ENCODE assay signal across 28 cellular contexts in the genomic region with DNA sequence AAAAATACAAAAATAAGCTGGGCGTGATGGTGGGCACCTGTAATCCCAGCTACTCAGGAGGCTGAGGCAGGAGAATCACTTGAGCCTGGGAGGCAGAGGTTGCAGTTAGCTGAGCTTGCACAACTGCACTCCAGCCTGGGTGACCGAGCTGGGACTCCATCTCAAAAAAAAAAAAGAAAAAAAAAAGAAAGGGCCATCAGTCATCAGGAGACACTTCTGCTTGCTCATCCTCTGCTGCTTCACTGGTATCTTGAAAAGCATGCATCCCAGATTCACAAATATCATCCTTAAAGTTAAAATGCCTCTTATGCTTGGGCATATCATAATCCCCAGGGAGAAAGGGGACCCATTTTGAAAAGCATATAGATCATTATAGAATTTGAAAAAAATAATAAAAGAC.
"Had no signal": no experiment of that assay in that cellular context is flagged by ENCODE, and none has a peak within 500 bp of the region (broad histone marks: within the 10 kb centered on the region; RNA-seq: fewer than 3 reads in every experiment).

No MANE protein-coding gene starts in this region.

- H3K4me3 ChIP-seq: colonic mucosa, coronary artery, dorsolateral prefrontal cortex, esophagus muscularis mucosa, esophagus squamous epithelium, gastrocnemius medialis, gastroesophageal sphincter, heart left ventricle, heart right ventricle had no signal

- H3K36me3 ChIP-seq: colonic mucosa, esophagus muscularis mucosa, esophagus squamous epithelium, gastrocnemius medialis, gastroesophageal sphincter, heart left ventricle, heart right ventricle had no signal

- H3K4me1 ChIP-seq: colonic mucosa, foreskin keratinocyte had no signal

- ATAC-seq: effector memory CD8-positive, alpha-beta T cell; esophagus mucosa; foreskin keratinocyte; gastrocnemius medialis; gastroesophageal sphincter; heart left ventricle; heart right ventricle had no signal

- H3K9me3 ChIP-seq: colonic mucosa, esophagus muscularis mucosa, esophagus squamous epithelium, gastrocnemius medialis, gastroesophageal sphincter, heart left ventricle, heart right ventricle had no signal

- FAIRE-seq: colon, endometrium, endothelial cell of umbilical vein, frontal cortex had no signal

- H3K27ac ChIP-seq: colonic mucosa, coronary artery, dorsolateral prefrontal cortex, epithelial cell of prostate, esophagus muscularis mucosa, esophagus squamous epithelium, foreskin keratinocyte, gastrocnemius medialis, gastroesophageal sphincter, heart left ventricle, heart right ventricle had no signal

- DNase-seq: colonic mucosa; cortex of kidney; dermis blood vessel endothelial cell; dorsolateral prefrontal cortex; effector CD4-positive, alpha-beta T cell; effector CD8-positive, alpha-beta T cell; effector memory CD4-positive, alpha-beta T cell; effector memory CD8-positive, alpha-beta T cell; endodermal cell; erythroblast; esophagus squamous epithelium; foreskin fibroblast; foreskin keratinocyte; foreskin melanocyte; gastrocnemius medialis; glutamatergic neuron; head of caudate nucleus; heart left ventricle; heart right ventricle had no signal

- H3K27me3 ChIP-seq: colonic mucosa, esophagus muscularis mucosa, foreskin keratinocyte, gastrocnemius medialis, gastroesophageal sphincter, heart left ventricle, heart right ventricle had no signal
